8 cellular contexts compared by ENCODE assay signal in genomic region chr5:157342822-157343402, GRCh38.
DNase-seq lines count a peak whose midpoint lies in the region; ATAC-seq, FAIRE-seq and TF ChIP-seq lines count a peak whose summit lies in the region.

No MANE protein-coding gene starts in this region.

- FAIRE-seq in GM12892 (lab: Jason Lieb, UNC), result no peak

- H3K27ac Mint-ChIP-seq in chondrocyte (ENCODE audit: unreplicated experiment), result no peak overlapping the region
- peak overlapping the region in 4 of 10 donors; percentile 25 to 71 (median 32) for H3K27ac Mint-ChIP-seq in naive thymus-derived CD8-positive, alpha-beta T cell

- CTCF ChIA-PET in AG04450 (lab: Charles Lee), result interaction anchor here (0.6 to 3.5 kb wide), 18 partner anchors 9 to 401 kb away, joined by 3 to 16 read pairs (median 4); partner anchors contain the start of gene LSM11

- peaks cover 7% of the 10 kb centered on the region for H3K4me1 Mint-ChIP-seq in chondrocyte (ENCODE audit: low read depth)
- peaks cover 5 to 13% (median 10%) of the 10 kb centered on the region in 4 donors for H3K4me1 Mint-ChIP-seq in naive thymus-derived CD8-positive, alpha-beta T cell

- DNase-seq in AG04450 (ENCODE audit: low read depth, low spot score), result no peak
- DNase-seq in GM12892 (ENCODE audit: insufficient read length), result peak; percentile 32
- DNase-seq in SK-N-DZ (ENCODE audit: low spot score), result peak; percentile 20
- DNase-seq in chondrocyte (ENCODE audit: low spot score), result no peak
- peak in 4 of 10 donors; percentile 14 to 17 (median 16) for DNase-seq in naive thymus-derived CD8-positive, alpha-beta T cell
- no peak for DNase-seq in SIG-M5 (lab: John Stamatoyannopoulos, UW)

- no peaks in the 10 kb centered on the region; the same call in 1 of the 2 replicates for H3K9me3 ChIP-seq in AG04450 (ENCODE audit: control insufficient read depth, insufficient read depth, low read length)

- no peak for TF ChIP-seq POLR2A in GM12892 (IDR thresholded peaks at IDR 0.05; ENCODE audit: low read depth, low read length)

- no peak overlapping the region for H3K27ac ChIP-seq in AG04450 (ENCODE audit: low read depth, low read length)

- H3K4me3 ChIP-seq in AG04450 (ENCODE audit: low read depth, low read length), result no peak overlapping the region

- H3K27me3 Mint-ChIP-seq in chondrocyte (ENCODE audit: low read depth), result no peaks in the 10 kb centered on the region
- H3K27me3 Mint-ChIP-seq in naive thymus-derived CD8-positive, alpha-beta T cell, result no peaks in the 10 kb centered on the region

- peaks cover 5% of the 10 kb centered on the region for H3K9me3 Mint-ChIP-seq in chondrocyte (ENCODE audit: low read depth)
- no peaks in the 10 kb centered on the region for H3K9me3 Mint-ChIP-seq in naive thymus-derived CD8-positive, alpha-beta T cell

- peak; percentile 52 to 54 for ATAC-seq in naive thymus-derived CD8-positive, alpha-beta T cell
- ATAC-seq in HG02870 (IDR thresholded peaks at IDR 0.05; ENCODE audit: unreplicated experiment), result no peak
- no peak for ATAC-seq in HG03521 (IDR thresholded peaks at IDR 0.05; ENCODE audit: unreplicated experiment)

- POLR2A ChIA-PET in AG04450 (lab: Yijun Ruan, JAX), result no interaction called here
- POLR2A ChIA-PET in naive thymus-derived CD8-positive, alpha-beta T cell (lab: Charles Lee), result interaction anchor here (0.7 kb wide), 1 partner anchor 9 kb away, joined by 3 read pairs; no protein-coding TSS in a partner anchor

- TF ChIP-seq CTCF in AG04450 (IDR thresholded peaks at IDR 0.05; ENCODE audit: low read depth, low read length), result peak; percentile 48
- TF ChIP-seq CTCF in chondrocyte (IDR thresholded peaks at IDR 0.05), result peak; percentile 74

- H3K4me3 Mint-ChIP-seq in chondrocyte (ENCODE audit: unreplicated experiment), result no peak overlapping the region
- no peak overlapping the region for H3K4me3 Mint-ChIP-seq in naive thymus-derived CD8-positive, alpha-beta T cell

- H3K27me3 ChIP-seq in AG04450 (ENCODE audit: control insufficient read depth, insufficient read depth, low read length), result no peaks in the 10 kb centered on the region

- peaks cover 4% of the 10 kb centered on the region for H3K36me3 Mint-ChIP-seq in chondrocyte (ENCODE audit: low read depth)
- peaks cover 12 to 97% (median 14%) of the 10 kb centered on the region in 3 donors for H3K36me3 Mint-ChIP-seq in naive thymus-derived CD8-positive, alpha-beta T cell

Comparison
In these comparisons a context has a peak if more than half of its experiments do, and no peak if none do; other contexts are left out.
1. DNase-seq: peak in GM12892 (single experiment) and SK-N-DZ (single experiment); none in AG04450 (single experiment), chondrocyte (single experiment) and SIG-M5 (single experiment).
2. ATAC-seq: peak in naive thymus-derived CD8-positive, alpha-beta T cell (2 of 2); none in HG02870 (single experiment) and HG03521 (single experiment).